Comparison of ENCODE assay signal across 1 cellular context in genomic region chr12:102080842-102081241, GRCh38.
TF ChIP-seq lines count a peak whose summit lies in the region.

No MANE protein-coding gene starts in this region.

TF ChIP-seq in SK-N-SH treated with all-trans-retinoic acid at 6 μM for 48 hours, 23 proteins besides CTCF, POLR2A, EP300 and RAD21 (continued from another document):
- TF ChIP-seq, protein P1, sequence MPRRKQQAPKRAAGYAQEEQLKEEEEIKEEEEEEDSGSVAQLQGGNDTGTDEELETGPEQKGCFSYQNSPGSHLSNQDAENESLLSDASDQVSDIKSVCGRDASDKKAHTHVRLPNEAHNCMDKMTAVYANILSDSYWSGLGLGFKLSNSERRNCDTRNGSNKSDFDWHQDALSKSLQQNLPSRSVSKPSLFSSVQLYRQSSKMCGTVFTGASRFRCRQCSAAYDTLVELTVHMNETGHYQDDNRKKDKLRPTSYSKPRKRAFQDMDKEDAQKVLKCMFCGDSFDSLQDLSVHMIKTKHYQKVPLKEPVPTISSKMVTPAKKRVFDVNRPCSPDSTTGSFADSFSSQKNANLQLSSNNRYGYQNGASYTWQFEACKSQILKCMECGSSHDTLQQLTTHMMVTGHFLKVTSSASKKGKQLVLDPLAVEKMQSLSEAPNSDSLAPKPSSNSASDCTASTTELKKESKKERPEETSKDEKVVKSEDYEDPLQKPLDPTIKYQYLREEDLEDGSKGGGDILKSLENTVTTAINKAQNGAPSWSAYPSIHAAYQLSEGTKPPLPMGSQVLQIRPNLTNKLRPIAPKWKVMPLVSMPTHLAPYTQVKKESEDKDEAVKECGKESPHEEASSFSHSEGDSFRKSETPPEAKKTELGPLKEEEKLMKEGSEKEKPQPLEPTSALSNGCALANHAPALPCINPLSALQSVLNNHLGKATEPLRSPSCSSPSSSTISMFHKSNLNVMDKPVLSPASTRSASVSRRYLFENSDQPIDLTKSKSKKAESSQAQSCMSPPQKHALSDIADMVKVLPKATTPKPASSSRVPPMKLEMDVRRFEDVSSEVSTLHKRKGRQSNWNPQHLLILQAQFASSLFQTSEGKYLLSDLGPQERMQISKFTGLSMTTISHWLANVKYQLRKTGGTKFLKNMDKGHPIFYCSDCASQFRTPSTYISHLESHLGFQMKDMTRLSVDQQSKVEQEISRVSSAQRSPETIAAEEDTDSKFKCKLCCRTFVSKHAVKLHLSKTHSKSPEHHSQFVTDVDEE (CRISPR knock-in tag; IDR thresholded peaks at IDR 0.05): no peak
TF ChIP-seq in SK-N-SH treated with all-trans-retinoic acid at 6 μM for 48 hours: peak in this region for 0.
